In the genomic region with DNA sequence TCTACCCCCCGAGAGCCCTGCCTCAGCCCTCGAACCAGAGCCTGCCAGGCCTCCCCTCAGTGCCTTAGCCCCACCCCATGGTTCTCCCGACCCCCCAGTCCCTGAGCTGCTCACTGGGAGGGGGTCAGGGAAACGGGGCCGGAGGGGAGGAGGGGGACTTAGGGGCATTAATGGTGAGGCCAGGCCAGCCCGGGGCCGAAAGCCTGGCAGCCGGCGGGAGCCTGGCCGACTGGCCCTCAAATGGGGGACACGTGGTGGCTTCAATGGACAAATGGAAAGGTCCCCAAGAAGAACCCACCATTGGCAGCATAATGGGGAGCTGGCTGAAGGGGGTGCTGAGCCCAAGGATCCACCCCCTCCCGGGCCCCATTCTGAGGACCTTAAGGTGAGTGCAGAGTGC, we compare ENCODE assay signal across 22 cellular contexts. TPM values are rescaled to one million over a fixed set of nuclear protein-coding genes. Genes with fewer than 3 reads are reported as not detected.
DNase-seq lines count a peak whose midpoint lies in the region; ATAC-seq and TF ChIP-seq lines count a peak whose summit lies in the region.
"Had no signal": no experiment of that assay in that cellular context is flagged by ENCODE, and none has a peak within 500 bp of the region (broad histone marks: within the 10 kb centered on the region; RNA-seq: fewer than 3 reads in every experiment).

No MANE protein-coding gene starts in this region.

- H3K9me3 ChIP-seq in T-helper 17 cell (ENCODE audit: control insufficient read depth, low read length, poor library complexity, severe bottlenecking) (no peaks in the 10 kb centered on the region), mucosa of descending colon (no peaks in the 10 kb centered on the region)
- H3K9me3 ChIP-seq: SJCRH30 had no signal

- ATAC-seq in T-helper 17 cell, result no peak
- ATAC-seq in stimulated activated effector memory CD8-positive, alpha-beta T cell treated with anti-CD3 and anti-CD28 coated beads, Interleukin-12 subunit alpha, Interleukin-12 subunit beta, amount 100 ng/mL, for 72 hours, result no peak
- ATAC-seq in mucosa of descending colon, result no peak
- ATAC-seq: GM23338, Panc1 had no signal

- H3K9me3 Mint-ChIP-seq in activated naive CD4-positive, alpha-beta T cell treated with anti-CD3 and anti-CD28 coated beads, Interleukin-2, amount 10 ng/mL, durations not matched to agents 7 days and 5 days, result no peaks in the 10 kb centered on the region
- H3K9me3 Mint-ChIP-seq in activated naive CD4-positive, alpha-beta T cell treated with anti-CD3 and anti-CD28 coated beads for 36 hours, result no peaks in the 10 kb centered on the region
- H3K9me3 Mint-ChIP-seq in stimulated activated effector memory CD8-positive, alpha-beta T cell treated with anti-CD3 and anti-CD28 coated beads, Interleukin-12 subunit alpha, Interleukin-12 subunit beta, amount 100 ng/mL, for 72 hours, result no peaks in the 10 kb centered on the region
- H3K9me3 Mint-ChIP-seq: CD8-positive, alpha-beta memory T cell; GM23338 had no signal

- peaks cover 29% of the 10 kb centered on the region for H3K4me1 Mint-ChIP-seq in activated naive CD4-positive, alpha-beta T cell treated with anti-CD3 and anti-CD28 coated beads, Interleukin-2, amount 10 ng/mL, durations not matched to agents 7 days and 5 days
- H3K4me1 Mint-ChIP-seq in activated naive CD4-positive, alpha-beta T cell treated with anti-CD3 and anti-CD28 coated beads for 36 hours (ENCODE audit: low read depth), result peaks cover 25% of the 10 kb centered on the region
- H3K4me1 Mint-ChIP-seq in T-helper 17 cell, result peaks cover 24% of the 10 kb centered on the region
- H3K4me1 Mint-ChIP-seq in stimulated activated effector memory CD8-positive, alpha-beta T cell treated with anti-CD3 and anti-CD28 coated beads, Interleukin-12 subunit alpha, Interleukin-12 subunit beta, amount 100 ng/mL, for 72 hours, result peaks cover 35% of the 10 kb centered on the region

- TF ChIP-seq CTCF in mucosa of descending colon (IDR thresholded peaks at IDR 0.05), result no peak
- TF ChIP-seq CTCF in foreskin fibroblast (IDR thresholded peaks at IDR 0.05; ENCODE audit: low read depth, low read length), result no peak

- H3K27ac Mint-ChIP-seq in activated naive CD4-positive, alpha-beta T cell treated with anti-CD3 and anti-CD28 coated beads, Interleukin-2, amount 10 ng/mL, durations not matched to agents 7 days and 5 days, result peak overlapping the region; percentile 47
- H3K27ac Mint-ChIP-seq in activated naive CD4-positive, alpha-beta T cell treated with anti-CD3 and anti-CD28 coated beads for 36 hours, result no peak overlapping the region
- H3K27ac Mint-ChIP-seq in T-helper 17 cell, result peak overlapping the region; percentile 14
- H3K27ac Mint-ChIP-seq in stimulated activated effector memory CD8-positive, alpha-beta T cell treated with anti-CD3 and anti-CD28 coated beads, Interleukin-12 subunit alpha, Interleukin-12 subunit beta, amount 100 ng/mL, for 72 hours, result peak overlapping the region; percentile 71
- H3K27ac Mint-ChIP-seq: GM23338 had no signal

- H3K4me3 ChIP-seq in mucosa of descending colon (no peak overlapping the region), foreskin fibroblast (ENCODE audit: low read depth in 1 of 2, low read length in 2 of 2) (no peak overlapping the region)
- H3K4me3 ChIP-seq: GM23338, SJCRH30 had no signal

- CTCF ChIA-PET in activated naive CD4-positive, alpha-beta T cell treated with anti-CD3 and anti-CD28 coated beads, Interleukin-2, amount 10 ng/mL, durations not matched to agents 7 days and 5 days (lab: Charles Lee), result no interaction called here
- CTCF ChIA-PET in activated naive CD4-positive, alpha-beta T cell treated with anti-CD3 and anti-CD28 coated beads for 36 hours (lab: Charles Lee), result interaction anchor here (1.0 kb wide), 1 partner anchor 15 kb away, joined by 3 read pairs; no protein-coding TSS in a partner anchor

- peaks cover 21% of the 10 kb centered on the region for H3K4me1 ChIP-seq in mucosa of descending colon (ENCODE audit: low read depth)

- intact Hi-C loops in activated naive CD4-positive, alpha-beta T cell treated with anti-CD3 and anti-CD28 coated beads for 36 hours (cut with micrococcal nuclease), result loop anchor here (10.0 kb wide), 1 partner anchor 1193 kb away; a partner anchor contains a TSS
- intact Hi-C loops in mucosa of descending colon (cut with DNase I, micrococcal nuclease), result no loop called here

- no peak overlapping the region for H3K4me3 Mint-ChIP-seq in activated naive CD4-positive, alpha-beta T cell treated with anti-CD3 and anti-CD28 coated beads, Interleukin-2, amount 10 ng/mL, durations not matched to agents 7 days and 5 days
- no peak overlapping the region for H3K4me3 Mint-ChIP-seq in activated naive CD4-positive, alpha-beta T cell treated with anti-CD3 and anti-CD28 coated beads for 36 hours
- no peak overlapping the region for H3K4me3 Mint-ChIP-seq in T-helper 17 cell
- H3K4me3 Mint-ChIP-seq in stimulated activated effector memory CD8-positive, alpha-beta T cell treated with anti-CD3 and anti-CD28 coated beads, Interleukin-12 subunit alpha, Interleukin-12 subunit beta, amount 100 ng/mL, for 72 hours, result no peak overlapping the region
- H3K4me3 Mint-ChIP-seq: CD8-positive, alpha-beta memory T cell; GM23338 had no signal

- H3K27me3 Mint-ChIP-seq in activated naive CD4-positive, alpha-beta T cell treated with anti-CD3 and anti-CD28 coated beads, Interleukin-2, amount 10 ng/mL, durations not matched to agents 7 days and 5 days, result no peaks in the 10 kb centered on the region
- H3K27me3 Mint-ChIP-seq in activated naive CD4-positive, alpha-beta T cell treated with anti-CD3 and anti-CD28 coated beads for 36 hours (ENCODE audit: low read depth), result no peaks in the 10 kb centered on the region
- no peaks in the 10 kb centered on the region for H3K27me3 Mint-ChIP-seq in T-helper 17 cell
- H3K27me3 Mint-ChIP-seq: CD8-positive, alpha-beta memory T cell had no signal

- peaks cover 9% of the 10 kb centered on the region for H3K36me3 ChIP-seq in mucosa of descending colon (ENCODE audit: low read depth)

- no peak for DNase-seq in activated naive CD4-positive, alpha-beta T cell treated with anti-CD3 and anti-CD28 coated beads, Interleukin-2, amount 10 ng/mL, durations not matched to agents 7 days and 5 days
- DNase-seq in activated naive CD4-positive, alpha-beta T cell treated with anti-CD3 and anti-CD28 coated beads for 36 hours, result no peak
- no peak for DNase-seq in T-helper 17 cell
- no peak for DNase-seq in stimulated activated effector memory CD8-positive, alpha-beta T cell treated with anti-CD3 and anti-CD28 coated beads, Interleukin-12 subunit alpha, Interleukin-12 subunit beta, amount 100 ng/mL, for 72 hours (ENCODE audit: low spot score in 2 of 2)
- no peak for DNase-seq in mucosa of descending colon
- DNase-seq in foreskin fibroblast, result no peak
- DNase-seq: Calu3; CD8-positive, alpha-beta memory T cell; DMS153; HCEC 1CT; Kasumi-1; NCI-H1694; NCI-H2081; NCI-H2171; NCI-H345; NCI-H524; NCI-H774; NK-92 treated with Interleukin-12 subunit alpha and Interleukin-12 subunit beta, amount 100 ng/mL, for 24 hours; SJCRH30 had no signal

- H3K36me3 Mint-ChIP-seq in activated naive CD4-positive, alpha-beta T cell treated with anti-CD3 and anti-CD28 coated beads, Interleukin-2, amount 10 ng/mL, durations not matched to agents 7 days and 5 days, result peaks cover 46% of the 10 kb centered on the region
- peaks cover 20% of the 10 kb centered on the region for H3K36me3 Mint-ChIP-seq in activated naive CD4-positive, alpha-beta T cell treated with anti-CD3 and anti-CD28 coated beads for 36 hours (ENCODE audit: low read depth)
- H3K36me3 Mint-ChIP-seq in T-helper 17 cell (ENCODE audit: low read depth), result peaks cover 2% of the 10 kb centered on the region
- peaks cover 100% of the 10 kb centered on the region for H3K36me3 Mint-ChIP-seq in stimulated activated effector memory CD8-positive, alpha-beta T cell treated with anti-CD3 and anti-CD28 coated beads, Interleukin-12 subunit alpha, Interleukin-12 subunit beta, amount 100 ng/mL, for 72 hours

RNA-seq across cellular contexts. Expression of a gene that starts 5.6 kb away (rescaled TPM):
- 10 to 100 TPM; 43.5 to 45.5 TPM for total RNA-seq in activated naive CD4-positive, alpha-beta T cell treated with anti-CD3 and anti-CD28 coated beads for 36 hours
- total RNA-seq in T-helper 17 cell (10 to 100 TPM; 82.4 to 93.5 TPM), mucosa of descending colon (100 to 1,000 TPM; 116 to 137 (median 120) TPM)

RNA-seq across cellular contexts. Expression of a gene that starts 7.9 kb away (rescaled TPM):
- total RNA-seq in activated naive CD4-positive, alpha-beta T cell treated with anti-CD3 and anti-CD28 coated beads for 36 hours, result 10 to 100 TPM; 44.6 to 45.6 TPM
- total RNA-seq in T-helper 17 cell, result 100 to 1,000 TPM; 115 to 145 TPM
- 10 to 100 TPM; 14.1 to 36.4 (median 19.1) TPM for total RNA-seq in mucosa of descending colon

RNA-seq across cellular contexts. Expression of a gene that starts 18.8 kb away (rescaled TPM):
- 10 to 100 TPM; 65.1 to 71.7 TPM for total RNA-seq in activated naive CD4-positive, alpha-beta T cell treated with anti-CD3 and anti-CD28 coated beads for 36 hours
- total RNA-seq in T-helper 17 cell (10 to 100 TPM; 63.9 to 78.8 TPM), mucosa of descending colon (100 to 1,000 TPM; 138 to 140 (median 140) TPM)

RNA-seq across cellular contexts. Expression of a gene that starts 21.7 kb away (rescaled TPM):
- under 1 TPM; 0.60 to 0.86 TPM for total RNA-seq in activated naive CD4-positive, alpha-beta T cell treated with anti-CD3 and anti-CD28 coated beads for 36 hours
- total RNA-seq in T-helper 17 cell (under 1 TPM; 0.35 to 0.63 TPM), mucosa of descending colon (1 to 10 TPM in 2 of 3 donors, under 1 TPM in 1; 0.61 to 9.1 (median 1.2) TPM)
- total RNA-seq: Calu3, G401 had no signal

RNA-seq across cellular contexts. Expression of a gene that starts 40.3 kb away (rescaled TPM):
- 100 to 1,000 TPM; 481 to 489 TPM for total RNA-seq in activated naive CD4-positive, alpha-beta T cell treated with anti-CD3 and anti-CD28 coated beads for 36 hours
- total RNA-seq in T-helper 17 cell (100 to 1,000 TPM; 175 to 180 TPM), mucosa of descending colon (100 to 1,000 TPM in 1 of 3 donors, 10 to 100 TPM in 2; 63.7 to 117 (median 94.7) TPM)
